In genomic region chr12:98808243-98808895, GRCh38 we compare ENCODE assay signal across 26 cellular contexts.
DNase-seq lines count a peak whose midpoint lies in the region; ATAC-seq, FAIRE-seq and TF ChIP-seq lines count a peak whose summit lies in the region.
"Had no signal": no experiment of that assay in that cellular context is flagged by ENCODE, and none has a peak within 500 bp of the region (broad histone marks: within the 10 kb centered on the region; RNA-seq: fewer than 3 reads in every experiment).

No MANE protein-coding gene starts in this region.

- TF ChIP-seq EP300 in HepG2 (IDR thresholded peaks at IDR 0.05; ENCODE audit: low read depth in 2 of 2, low read length in 2 of 2) (no peak), HepG2 (CRISPR knock-in tag; IDR thresholded peaks at IDR 0.05; ENCODE audit: borderline replicate concordance) (no peak)

- H3K36me3 ChIP-seq in right lobe of liver (no peaks in the 10 kb centered on the region), HepG2 (replicated peaks in 1 of 2; ENCODE audit: control insufficient read depth in 1 of 2, insufficient read depth in 2 of 2, low read length in 2 of 2) (no peaks in the 10 kb centered on the region), endothelial cell of umbilical vein (ENCODE audit: control insufficient read depth in 2 of 2, extremely low read depth in 1 of 2, insufficient read depth in 2 of 2, low read length in 2 of 2) (no peaks in the 10 kb centered on the region), neural progenitor cell (no peaks in the 10 kb centered on the region)
- H3K36me3 ChIP-seq: BE2C, SJSA1 had no signal

- H3F3A ChIP-seq in neural progenitor cell (ENCODE audit: low read depth): no peaks in the 10 kb centered on the region

- TF ChIP-seq POLR2A in right lobe of liver (IDR thresholded peaks at IDR 0.05): no peak
- no peak for TF ChIP-seq POLR2A in HepG2 (IDR thresholded peaks at IDR 0.05; ENCODE audit: insufficient read depth in 1 of 2, low read depth in 2 of 2, low read length in 2 of 2)
- no peak for TF ChIP-seq POLR2A in endothelial cell of umbilical vein (IDR thresholded peaks at IDR 0.05; ENCODE audit: low read depth, low read length)

- 12% methylated on average over 6 of the region's 7 CpGs for WGBS in right lobe of liver (ENCODE audit: insufficient coverage, low coverage, low lambda C conversion rate, missing lambda C conversion rate)
- WGBS in HepG2 (ENCODE audit: low lambda C conversion rate): 5% methylated on average over 7 of the region's 7 CpGs

- no peak for TF ChIP-seq CTCF in right lobe of liver (IDR thresholded peaks at IDR 0.05)
- no peak for TF ChIP-seq CTCF in HepG2 (CRISPR knock-in tag; IDR thresholded peaks at IDR 0.05)
- TF ChIP-seq CTCF in endothelial cell of umbilical vein (IDR thresholded peaks at IDR 0.05; ENCODE audit: extremely low read depth in 1 of 2, insufficient read depth in 1 of 2, low read depth in 1 of 2, low read length in 2 of 2): no peak
- no peak for TF ChIP-seq CTCF in neural progenitor cell (IDR thresholded peaks at IDR 0.05)
- TF ChIP-seq CTCF in endothelial cell (IDR thresholded peaks at IDR 0.05; ENCODE audit: unreplicated experiment): no peak
- TF ChIP-seq CTCF in type B pancreatic cell (conservative IDR thresholded peaks at IDR 0.05): no peak

- FAIRE-seq in HepG2 (lab: Jason Lieb, UNC) (no peak), endothelial cell of umbilical vein (lab: Jason Lieb, UNC) (peak; percentile 73)
- FAIRE-seq: HTR-8/SVneo had no signal

- in situ Hi-C loops in HepG2 (cut with HindIII; ENCODE audit: extremely low pct_ligation_motif_present, low pct_unique_long_range_greater_than_20kb): no loop called here

- peaks cover 2% of the 10 kb centered on the region for H3K27me3 Mint-ChIP-seq in neural progenitor cell (ENCODE audit: insufficient read depth, low read depth)
- H3K27me3 Mint-ChIP-seq in endothelial cell (ENCODE audit: unreplicated experiment): no peaks in the 10 kb centered on the region
- H3K27me3 Mint-ChIP-seq in type B pancreatic cell: peaks cover 5% of the 10 kb centered on the region

- H3K9me3 ChIP-seq in right lobe of liver: no peaks in the 10 kb centered on the region
- no peaks in the 10 kb centered on the region for H3K9me3 ChIP-seq in HepG2 (ENCODE audit: low read length)
- no peaks in the 10 kb centered on the region for H3K9me3 ChIP-seq in endothelial cell of umbilical vein (replicated peaks; ENCODE audit: control insufficient read depth, insufficient read depth, low read length)
- H3K9me3 ChIP-seq in neural progenitor cell (ENCODE audit: low read depth): no peaks in the 10 kb centered on the region
- H3K9me3 ChIP-seq: BE2C, SJSA1 had no signal

- no peak overlapping the region for H2AFZ ChIP-seq in HepG2 (ENCODE audit: low read length)
- peak overlapping the region; percentile 39 for H2AFZ ChIP-seq in endothelial cell of umbilical vein (ENCODE audit: low read depth, low read length)
- peak overlapping the region; percentile 82 for H2AFZ ChIP-seq in neural progenitor cell (replicated peaks)

- no peak overlapping the region for H3K27ac Mint-ChIP-seq in neural progenitor cell
- no peak overlapping the region for H3K27ac Mint-ChIP-seq in endothelial cell (ENCODE audit: unreplicated experiment)
- H3K27ac Mint-ChIP-seq in type B pancreatic cell: no peak overlapping the region
- H3K27ac Mint-ChIP-seq: CD14-positive monocyte; CD8-positive, alpha-beta memory T cell had no signal

- ATAC-seq in right lobe of liver: peak; percentile 22 to 66 (median 42)
- no peak for ATAC-seq in HepG2

- DNase-seq in right lobe of liver (no peak), HepG2 (ENCODE audit: low spot score) (no peak), endothelial cell of umbilical vein (ENCODE audit: low read depth, low spot score) (peak; percentile 62), neural progenitor cell (ENCODE audit: low spot score) (no peak), substantia nigra (lab: John Stamatoyannopoulos, UW) (no peak), endothelial cell (ENCODE audit: low spot score) (no peak), AG20443 (ENCODE audit: low spot score) (no peak), type B pancreatic cell (ENCODE audit: extremely low spot score, unreplicated experiment) (no peak)
- DNase-seq: BE2C; CD8-positive, alpha-beta memory T cell; DMS153; DND-41; H7; KBM-7; MV-4-11; NCI-H1105; NCI-H146; NCI-H1930; NCI-H446 treated with DMSO at 0.1 percent for 48 hours; NCI-H526 treated with DMSO at 0.1 percent for 48 hours; Right ventricle myocardium superior; RPMI8226 had no signal

- H3K4me1 Mint-ChIP-seq in neural progenitor cell (no peaks in the 10 kb centered on the region), endothelial cell (ENCODE audit: unreplicated experiment) (no peaks in the 10 kb centered on the region), type B pancreatic cell (ENCODE audit: unreplicated experiment) (no peaks in the 10 kb centered on the region)
- H3K4me1 Mint-ChIP-seq: CD14-positive monocyte; CD8-positive, alpha-beta memory T cell had no signal

- H3K4me3 ChIP-seq in right lobe of liver (no peak overlapping the region), HepG2 (replicated peaks in 1 of 3; ENCODE audit: insufficient read depth in 1 of 3, low read depth in 2 of 3, low read length in 3 of 3) (no peak overlapping the region), endothelial cell of umbilical vein (replicated peaks in 1 of 3; ENCODE audit: insufficient read depth in 1 of 3, low read depth in 1 of 3, low read length in 3 of 3) (peak overlapping the region in 1 of 3 experiments; percentile 35), neural progenitor cell (no peak overlapping the region)
- H3K4me3 ChIP-seq: SJSA1 had no signal

- POLR2A ChIA-PET in HepG2 (lab: Yijun Ruan, JAX): no interaction called here
- POLR2A ChIA-PET in endothelial cell of umbilical vein (lab: Charles Lee): no interaction called here

- H3K79me2 ChIP-seq in HepG2 (ENCODE audit: insufficient read depth, low read length) (no peaks in the 10 kb centered on the region), endothelial cell of umbilical vein (ENCODE audit: control insufficient read depth, insufficient read depth, low read length) (no peaks in the 10 kb centered on the region), neural progenitor cell (ENCODE audit: low read depth) (no peaks in the 10 kb centered on the region)

- H3K27ac ChIP-seq in right lobe of liver: no peak overlapping the region
- no peak overlapping the region for H3K27ac ChIP-seq in HepG2 (ENCODE audit: extremely low read length, insufficient read depth, low read length)
- H3K27ac ChIP-seq in endothelial cell of umbilical vein (ENCODE audit: insufficient read depth, low read depth, low read length): peak overlapping the region; percentile 43
- no peak overlapping the region for H3K27ac ChIP-seq in neural progenitor cell
- H3K27ac ChIP-seq in substantia nigra (ENCODE audit: low read depth, low read length, poor library complexity, severe bottlenecking): peak overlapping the region; percentile 10
- H3K27ac ChIP-seq: 22Rv1, SJSA1 had no signal

- H4K20me1 ChIP-seq in HepG2 (ENCODE audit: insufficient read depth, low read length) (no peaks in the 10 kb centered on the region), endothelial cell of umbilical vein (replicated peaks; ENCODE audit: control insufficient read depth, extremely low read depth, insufficient read depth, low read length) (no peaks in the 10 kb centered on the region), neural progenitor cell (ENCODE audit: low read depth) (no peaks in the 10 kb centered on the region)

- TF ChIP-seq RAD21 in HepG2 (CRISPR knock-in tag; IDR thresholded peaks at IDR 0.05): no peak

- no peaks in the 10 kb centered on the region for H3K9me1 ChIP-seq in endothelial cell of umbilical vein (replicated peaks; ENCODE audit: control insufficient read depth, extremely low read depth, insufficient read depth, low read length)

- no peak overlapping the region for H3K4me2 ChIP-seq in HepG2 (ENCODE audit: low read depth, low read length)
- peak overlapping the region; percentile 66 for H3K4me2 ChIP-seq in endothelial cell of umbilical vein (ENCODE audit: insufficient read depth, low read length)
- H3K4me2 ChIP-seq in neural progenitor cell: no peak overlapping the region

- intact Hi-C loops in right lobe of liver (cut with DNase I) (no loop called here), HepG2 (cut with micrococcal nuclease; ENCODE audit: unreplicated experiment) (loop anchor here (5.0 kb wide), 1 partner anchor 274 kb away; no protein-coding TSS in a partner anchor), endothelial cell of umbilical vein (cut with micrococcal nuclease) (no loop called here)

- CTCF ChIA-PET in HepG2 (lab: Yijun Ruan, JAX; ENCODE audit: low intra/inter-chr PET ratio, low total read pairs) (no interaction called here), endothelial cell of umbilical vein (lab: Charles Lee) (interaction anchor here (0.9 to 1.4 kb wide), 3 partner anchors 12 to 190 kb away, joined by 3 to 4 read pairs (median 3); no protein-coding TSS in a partner anchor)

- H3K36me3 Mint-ChIP-seq in neural progenitor cell (no peaks in the 10 kb centered on the region), endothelial cell (ENCODE audit: low read depth, unreplicated experiment) (no peaks in the 10 kb centered on the region), type B pancreatic cell (no peaks in the 10 kb centered on the region)
- H3K36me3 Mint-ChIP-seq: CD14-positive monocyte; CD8-positive, alpha-beta memory T cell had no signal

- H3K4me1 ChIP-seq in right lobe of liver (no peaks in the 10 kb centered on the region), HepG2 (ENCODE audit: insufficient read depth, low read length) (no peaks in the 10 kb centered on the region), endothelial cell of umbilical vein (ENCODE audit: control insufficient read depth, extremely low read depth, insufficient read depth, low read length) (peaks cover 15% of the 10 kb centered on the region), neural progenitor cell (no peaks in the 10 kb centered on the region)
- H3K4me1 ChIP-seq: BE2C, SJSA1 had no signal

- H3K4me3 Mint-ChIP-seq in neural progenitor cell (no peak overlapping the region), endothelial cell (ENCODE audit: unreplicated experiment) (no peak overlapping the region), type B pancreatic cell (no peak overlapping the region)
- H3K4me3 Mint-ChIP-seq: CD14-positive monocyte; CD8-positive, alpha-beta memory T cell had no signal

- no peak overlapping the region for H3K9ac ChIP-seq in HepG2 (ENCODE audit: insufficient read depth, low read depth, low read length)
- no peak overlapping the region for H3K9ac ChIP-seq in endothelial cell of umbilical vein (replicated peaks; ENCODE audit: extremely low read depth, insufficient read depth, low read length)
- H3K9ac ChIP-seq in neural progenitor cell: no peak overlapping the region

- peaks cover 0 to 7% of the 10 kb centered on the region in 2 donors for H3K27me3 ChIP-seq in right lobe of liver
- H3K27me3 ChIP-seq in HepG2 (ENCODE audit: control insufficient read depth in 1 of 2, insufficient read depth in 2 of 2, low read length in 2 of 2): peaks cover 0 to 6% of the 10 kb centered on the region in 2 experiments; a peak in 3 of 5 replicates
- H3K27me3 ChIP-seq in endothelial cell of umbilical vein (ENCODE audit: control insufficient read depth in 2 of 2, insufficient read depth in 2 of 2, low read length in 2 of 2): no peaks in the 10 kb centered on the region
- no peaks in the 10 kb centered on the region for H3K27me3 ChIP-seq in neural progenitor cell
- H3K27me3 ChIP-seq: SJSA1 had no signal

- H3K9me3 Mint-ChIP-seq in neural progenitor cell: no peaks in the 10 kb centered on the region
- H3K9me3 Mint-ChIP-seq in endothelial cell (ENCODE audit: unreplicated experiment): no peaks in the 10 kb centered on the region
- H3K9me3 Mint-ChIP-seq in type B pancreatic cell: no peaks in the 10 kb centered on the region
- H3K9me3 Mint-ChIP-seq: CD14-positive monocyte; CD8-positive, alpha-beta memory T cell had no signal

- dilution Hi-C loops in endothelial cell of umbilical vein (cut with MboI; ENCODE audit: extremely low pct_ligation_motif_present, low sequenced_read_pairs): no loop called here

- BruUV-seq in HepG2 (replicated peaks; lab: Mats Ljungman, UMichigan) (no TSS peak), endothelial cell of umbilical vein (replicated peaks; lab: Mats Ljungman, UMichigan) (no TSS peak)

Comparison
In these comparisons a context has a peak if more than half of its experiments do, and no peak if none do; other contexts are left out.
1. H3K27ac ChIP-seq: peak in endothelial cell of umbilical vein (single experiment) and substantia nigra (single experiment); none in right lobe of liver (0 of 3), HepG2 (single experiment) and neural progenitor cell (single experiment).